23 cellular contexts compared by ENCODE assay signal in genomic region chr6:7249946-7250643, GRCh38.
DNase-seq lines count a peak whose midpoint lies in the region; ATAC-seq and TF ChIP-seq lines count a peak whose summit lies in the region.
"Had no signal": no experiment of that assay in that cellular context is flagged by ENCODE, and none has a peak within 500 bp of the region (broad histone marks: within the 10 kb centered on the region; RNA-seq: fewer than 3 reads in every experiment).

No MANE protein-coding gene starts in this region.

- H3K79me1 ChIP-seq in trophoblast cell (ENCODE audit: low read length), result no peaks in the 10 kb centered on the region

- H3K4ac ChIP-seq in trophoblast cell (ENCODE audit: low read depth, low read length), result no peak overlapping the region

- no peak overlapping the region for H3K18ac ChIP-seq in trophoblast cell (ENCODE audit: low read length)

- H3K4me3 ChIP-seq in trophoblast cell (ENCODE audit: low read depth, low read length) (no peak overlapping the region), coronary artery (no peak overlapping the region)
- H3K4me3 ChIP-seq: heart left ventricle, lung, SJCRH30, thoracic aorta had no signal

- H3K9ac ChIP-seq in trophoblast cell (ENCODE audit: low read length), result peak overlapping the region; percentile 15

- TF ChIP-seq CTCF in endothelial cell (IDR thresholded peaks at IDR 0.05; ENCODE audit: unreplicated experiment) (no peak), coronary artery (IDR thresholded peaks at IDR 0.05) (no peak)

- H2AK5ac ChIP-seq in trophoblast cell (ENCODE audit: low read length), result no peak overlapping the region

- H4K8ac ChIP-seq in trophoblast cell (ENCODE audit: low read depth, low read length), result no peak overlapping the region

- H3K4me3 Mint-ChIP-seq in endothelial cell (ENCODE audit: unreplicated experiment), result no peak overlapping the region
- H3K4me3 Mint-ChIP-seq: stimulated activated memory B cell treated with anti-CD40 and anti-IgM and Interleukin-4, amounts not matched to agents 10 μg/mL and 1 μg/mL and 100 μg/mL, for 72 hours; WTC11 had no signal

- H2BK12ac ChIP-seq in trophoblast cell (ENCODE audit: low read length), result no peak overlapping the region

- H2AFZ ChIP-seq in trophoblast cell (ENCODE audit: insufficient read depth, low read length, poor library complexity), result no peak overlapping the region

- no peaks in the 10 kb centered on the region for H3K79me2 ChIP-seq in trophoblast cell (ENCODE audit: control insufficient read depth, insufficient read depth, low read length, poor library complexity)

- H3K27me3 Mint-ChIP-seq in endothelial cell (ENCODE audit: unreplicated experiment), result peaks cover 2% of the 10 kb centered on the region
- H3K27me3 Mint-ChIP-seq: stimulated activated memory B cell treated with anti-CD40 and anti-IgM and Interleukin-4, amounts not matched to agents 10 μg/mL and 1 μg/mL and 100 μg/mL, for 72 hours had no signal

- no peak overlapping the region for H2BK5ac ChIP-seq in trophoblast cell (ENCODE audit: low read depth, low read length, poor library complexity)

- H3K9me3 Mint-ChIP-seq in endothelial cell (ENCODE audit: unreplicated experiment), result no peaks in the 10 kb centered on the region
- H3K9me3 Mint-ChIP-seq: stimulated activated memory B cell treated with anti-CD40 and anti-IgM and Interleukin-4, amounts not matched to agents 10 μg/mL and 1 μg/mL and 100 μg/mL, for 72 hours had no signal

- H3K36me3 ChIP-seq in trophoblast cell (ENCODE audit: control insufficient read depth in 1 of 2, insufficient read depth in 2 of 2, low read length in 2 of 2), result peaks cover 60 to 63% of the 10 kb centered on the region in 2 experiments
- H3K36me3 ChIP-seq: SJCRH30 had no signal

- no peak overlapping the region for H4K91ac ChIP-seq in trophoblast cell (ENCODE audit: low read depth, low read length)

- no CpG with 5 or more reads among the region's 7 CpGs for WGBS in trophoblast cell (ENCODE audit: extremely low coverage, insufficient coverage, insufficient read length)

- peak overlapping the region; percentile 50 for H3K27ac Mint-ChIP-seq in endothelial cell (ENCODE audit: unreplicated experiment)
- H3K27ac Mint-ChIP-seq: stimulated activated memory B cell treated with anti-CD40 and anti-IgM and Interleukin-4, amounts not matched to agents 10 μg/mL and 1 μg/mL and 100 μg/mL, for 72 hours; WTC11 had no signal

- H3K4me1 Mint-ChIP-seq in endothelial cell (ENCODE audit: unreplicated experiment), result no peaks in the 10 kb centered on the region
- H3K4me1 Mint-ChIP-seq: WTC11 had no signal

- no peak overlapping the region for H4K12ac ChIP-seq in trophoblast cell (ENCODE audit: low read depth, low read length)

- H3K14ac ChIP-seq in trophoblast cell (ENCODE audit: low read length), result no peak overlapping the region

- H3K27ac ChIP-seq in trophoblast cell (ENCODE audit: low read depth, low read length) (no peak overlapping the region), coronary artery (no peak overlapping the region)
- H3K27ac ChIP-seq: SJCRH30, thoracic aorta had no signal

- H3K36me3 Mint-ChIP-seq in endothelial cell (ENCODE audit: low read depth, unreplicated experiment), result peaks cover 13% of the 10 kb centered on the region

- H3K4me2 ChIP-seq in trophoblast cell (ENCODE audit: low read length), result no peak overlapping the region

- H3K9me3 ChIP-seq in trophoblast cell (ENCODE audit: insufficient read depth, low read depth, low read length), result peaks cover 2% of the 10 kb centered on the region
- H3K9me3 ChIP-seq: heart left ventricle, SJCRH30, thoracic aorta had no signal

- intact Hi-C loops in Right ventricle myocardium superior (cut with DNase I), result loop anchor here (10.0 kb wide), 1 partner anchor 675 kb away; no protein-coding TSS in a partner anchor

- DNase-seq in EL (peak; percentile 64), NAMALWA (ENCODE audit: low spot score) (peak; percentile 45), endothelial cell (ENCODE audit: low spot score) (no peak), trophoblast cell (no peak), NCI-H187 (lab: John Stamatoyannopoulos, UW) (no peak), coronary artery (ENCODE audit: low spot score) (no peak), Right ventricle myocardium superior (no peak)
- DNase-seq: activated CD4-positive, alpha-beta T cell treated with anti-CD3 and anti-CD28 coated beads, Interleukin-2, amount 50 U/mL, for 48 hours; amygdala; COR-L47; effector CD4-positive, alpha-beta T cell; heart left ventricle; KBM-7; NCI-H1092 treated with DMSO at 0.1 percent for 48 hours; NCI-H524 treated with DMSO at 0.1 percent for 48 hours; right cardiac atrium; SJCRH30; T-helper 2 cell had no signal

- no peak for ATAC-seq in HG03280 (IDR thresholded peaks at IDR 0.05; ENCODE audit: unreplicated experiment)
- ATAC-seq in Right ventricle myocardium superior (ENCODE audit: poor library complexity), result no peak
- ATAC-seq: heart left ventricle; right cardiac atrium; stimulated activated memory B cell treated with anti-CD40 and anti-IgM and Interleukin-4, amounts not matched to agents 10 μg/mL and 1 μg/mL and 100 μg/mL, for 72 hours; WTC11 had no signal

- no peaks in the 10 kb centered on the region for H3K27me3 ChIP-seq in trophoblast cell (ENCODE audit: insufficient read depth, low read length)
- H3K27me3 ChIP-seq: heart left ventricle, SJCRH30 had no signal

- no peak overlapping the region for H2BK120ac ChIP-seq in trophoblast cell (ENCODE audit: insufficient read depth, low read length, poor library complexity)

- no peaks in the 10 kb centered on the region for H3K4me1 ChIP-seq in trophoblast cell (ENCODE audit: control insufficient read depth in 1 of 2, insufficient read depth in 2 of 2, low read length in 2 of 2)
- H3K4me1 ChIP-seq: SJCRH30 had no signal

- no peak overlapping the region for H3K23ac ChIP-seq in trophoblast cell (ENCODE audit: low read length)

Comparison
In these comparisons a context has a peak if more than half of its experiments do, and no peak if none do; other contexts are left out.
1. DNase-seq: peak in EL (single experiment) and NAMALWA (single experiment); none in endothelial cell (single experiment), trophoblast cell (0 of 2), NCI-H187 (0 of 2), coronary artery (single experiment) and Right ventricle myocardium superior (single experiment).